ENCODE assay signal across 16 cellular contexts in genomic region chr3:87949189-87949878, GRCh38.
A peak's percentile ranks its signal among the peaks of the same experiment; 100 is the strongest.
DNase-seq lines count a peak whose midpoint lies in the region; ATAC-seq and TF ChIP-seq lines count a peak whose summit lies in the region.
"Had no signal": no experiment of that assay in that cellular context is flagged by ENCODE, and none has a peak within 500 bp of the region (broad histone marks: within the 10 kb centered on the region; RNA-seq: fewer than 3 reads in every experiment).

No MANE protein-coding gene starts in this region.

- intact Hi-C loops in prostate gland (cut with DNase I): no loop called here

- no peaks in the 10 kb centered on the region for H3K36me3 ChIP-seq in prostate gland
- H3K36me3 ChIP-seq: HAP-1, pancreas had no signal

- no peak overlapping the region for H3K27ac ChIP-seq in prostate gland
- H3K27ac ChIP-seq: foreskin keratinocyte, pancreas had no signal

- no peak overlapping the region for H3K4me3 ChIP-seq in prostate gland
- H3K4me3 ChIP-seq: HAP-1, pancreas had no signal

- WGBS in prostate gland: 40% methylated on average over 4 of the region's 4 CpGs

- no peak for TF ChIP-seq POLR2A in prostate gland (IDR thresholded peaks at IDR 0.05)

- ATAC-seq in GM18502 (IDR thresholded peaks at IDR 0.05; ENCODE audit: poor library complexity, unreplicated experiment): peak; percentile 89
- peak; percentile 88 for ATAC-seq in GM19467 (IDR thresholded peaks at IDR 0.05; ENCODE audit: unreplicated experiment)
- peak; percentile 83 for ATAC-seq in HG02885 (IDR thresholded peaks at IDR 0.05; ENCODE audit: poor library complexity, unreplicated experiment)
- ATAC-seq in HG03571 (IDR thresholded peaks at IDR 0.05; ENCODE audit: unreplicated experiment): peak; percentile 91
- ATAC-seq: foreskin keratinocyte, pancreas had no signal

- no peaks in the 10 kb centered on the region for H3K9me3 ChIP-seq in prostate gland
- H3K9me3 ChIP-seq: HAP-1, pancreas, SK-N-SH had no signal

- DNase-seq in prostate gland (ENCODE audit: low spot score) (no peak), activated gamma-delta T cell (lab: John Stamatoyannopoulos, UW) (no peak), NOMO-1 treated with DMSO at 0.1 percent for 48 hours (lab: John Stamatoyannopoulos, UW; ENCODE audit: unreplicated experiment) (no peak)
- no peak for DNase-seq in activated T-cell treated with anti-CD3 and anti-CD28 coated beads, Interleukin-2, amount 50 U/mL, for 48 hours
- DNase-seq: activated CD4-positive, alpha-beta T cell treated with anti-CD3 and anti-CD28 coated beads, Interleukin-2, amount 10 ng/mL, durations not matched to agents 24 days and 14 days; cortex of kidney; foreskin keratinocyte; pancreas; SK-N-SH; stimulated activated CD4-positive, alpha-beta T cell treated with anti-CD3 and anti-CD28 coated beads, Interleukin-4, amount 100 ng/mL, for 24 hours; trophoblast cell had no signal

- no peaks in the 10 kb centered on the region for H3K4me1 ChIP-seq in prostate gland (replicated peaks)
- H3K4me1 ChIP-seq: foreskin keratinocyte, HAP-1, pancreas had no signal

- no peaks in the 10 kb centered on the region for H3K27me3 ChIP-seq in prostate gland (replicated peaks; ENCODE audit: insufficient read depth)
- H3K27me3 ChIP-seq: foreskin keratinocyte, pancreas had no signal

- TF ChIP-seq CTCF in prostate gland (IDR thresholded peaks at IDR 0.05): no peak
